Comparison of ENCODE assay signal across 14 cellular contexts in genomic region chr13:78046349-78046748, GRCh38.
DNase-seq lines count a peak whose midpoint lies in the region; ATAC-seq, FAIRE-seq and TF ChIP-seq lines count a peak whose summit lies in the region.
"Had no signal": no experiment of that assay in that cellular context is flagged by ENCODE, and none has a peak within 500 bp of the region (broad histone marks: within the 10 kb centered on the region; RNA-seq: fewer than 3 reads in every experiment).

No MANE protein-coding gene starts in this region.

- peaks cover 0 to 1% of the 10 kb centered on the region in 2 donors for H3K9me3 Mint-ChIP-seq in stimulated activated naive B cell treated with anti-CD40 and anti-IgM and Interleukin-4, amounts not matched to agents 10 μg/mL and 1 μg/mL and 100 μg/mL, for 72 hours
- H3K9me3 Mint-ChIP-seq: activated CD4-positive, alpha-beta T cell treated with anti-CD3 and anti-CD28 coated beads, Interleukin-2, amount 10 ng/mL, durations not matched to agents 7 days and 5 days; CD8-positive, alpha-beta T cell; stimulated activated naive CD8-positive, alpha-beta T cell treated with anti-CD3 and anti-CD28 coated beads, Interleukin-15, Interleukin-2, amounts not matched to agents 100 ng/mL and 50 ng/mL, for 24 hours had no signal

- H3K27me3 Mint-ChIP-seq in stimulated activated naive B cell treated with anti-CD40 and anti-IgM and Interleukin-4, amounts not matched to agents 10 μg/mL and 1 μg/mL and 100 μg/mL, for 72 hours: peaks cover 13 to 22% of the 10 kb centered on the region in 2 donors

- ATAC-seq in GM19351 (IDR thresholded peaks at IDR 0.05; ENCODE audit: unreplicated experiment): peak; percentile 74
- peak; percentile 84 for ATAC-seq in HG02588 (IDR thresholded peaks at IDR 0.05; ENCODE audit: unreplicated experiment)
- peak; percentile 94 for ATAC-seq in HG03159 (IDR thresholded peaks at IDR 0.05; ENCODE audit: unreplicated experiment)
- ATAC-seq in stimulated activated naive B cell treated with anti-CD40 and anti-IgM and Interleukin-4, amounts not matched to agents 10 μg/mL and 1 μg/mL and 100 μg/mL, for 72 hours (replicated peaks): peak; percentile 86 to 94
- ATAC-seq: CD8-positive, alpha-beta T cell; HCT116 had no signal

- H3K27ac Mint-ChIP-seq in stimulated activated naive B cell treated with anti-CD40 and anti-IgM and Interleukin-4, amounts not matched to agents 10 μg/mL and 1 μg/mL and 100 μg/mL, for 72 hours: no peak overlapping the region
- H3K27ac Mint-ChIP-seq: activated CD4-positive, alpha-beta T cell treated with anti-CD3 and anti-CD28 coated beads, Interleukin-2, amount 10 ng/mL, durations not matched to agents 7 days and 5 days; CD8-positive, alpha-beta T cell; stimulated activated naive CD8-positive, alpha-beta T cell treated with anti-CD3 and anti-CD28 coated beads, Interleukin-15, Interleukin-2, amounts not matched to agents 100 ng/mL and 50 ng/mL, for 24 hours had no signal

- no peak for TF ChIP-seq CTCF in D721Med (IDR thresholded peaks at IDR 0.05; ENCODE audit: insufficient read depth, missing control alignments)

- DNase-seq in stimulated activated naive B cell treated with anti-CD40 and anti-IgM and Interleukin-4, amounts not matched to agents 10 μg/mL and 1 μg/mL and 100 μg/mL, for 72 hours: no peak
- DNase-seq in NCI-H524 (lab: John Stamatoyannopoulos, UW) (no peak), NCI-H446 treated with DMSO at 0.1 percent for 48 hours (lab: John Stamatoyannopoulos, UW) (no peak), D721Med (ENCODE audit: insufficient read length, low spot score) (no peak)
- DNase-seq: activated CD4-positive, alpha-beta T cell treated with anti-CD3 and anti-CD28 coated beads, Interleukin-2, amount 10 ng/mL, durations not matched to agents 7 days and 5 days; activated gamma-delta T cell treated with Interleukin-2 at 50 U/mL for 16 hours; CD8-positive, alpha-beta T cell; central memory CD4-positive, alpha-beta T cell; NCI-H2029 treated with DMSO at 0.1 percent for 48 hours had no signal

- no peaks in the 10 kb centered on the region for H3K36me3 Mint-ChIP-seq in stimulated activated naive B cell treated with anti-CD40 and anti-IgM and Interleukin-4, amounts not matched to agents 10 μg/mL and 1 μg/mL and 100 μg/mL, for 72 hours
- H3K36me3 Mint-ChIP-seq: CD8-positive, alpha-beta T cell had no signal

- FAIRE-seq in D721Med (lab: Jason Lieb, UNC): no peak

- H3K4me3 Mint-ChIP-seq in stimulated activated naive B cell treated with anti-CD40 and anti-IgM and Interleukin-4, amounts not matched to agents 10 μg/mL and 1 μg/mL and 100 μg/mL, for 72 hours: no peak overlapping the region
- H3K4me3 Mint-ChIP-seq: activated CD4-positive, alpha-beta T cell treated with anti-CD3 and anti-CD28 coated beads, Interleukin-2, amount 10 ng/mL, durations not matched to agents 7 days and 5 days; CD8-positive, alpha-beta T cell; stimulated activated naive CD8-positive, alpha-beta T cell treated with anti-CD3 and anti-CD28 coated beads, Interleukin-15, Interleukin-2, amounts not matched to agents 100 ng/mL and 50 ng/mL, for 24 hours had no signal

- H3K4me1 Mint-ChIP-seq in stimulated activated naive B cell treated with anti-CD40 and anti-IgM and Interleukin-4, amounts not matched to agents 10 μg/mL and 1 μg/mL and 100 μg/mL, for 72 hours: peaks cover 3 to 15% of the 10 kb centered on the region in 2 donors
- H3K4me1 Mint-ChIP-seq: activated CD4-positive, alpha-beta T cell treated with anti-CD3 and anti-CD28 coated beads, Interleukin-2, amount 10 ng/mL, durations not matched to agents 7 days and 5 days had no signal
